In the genomic region with DNA sequence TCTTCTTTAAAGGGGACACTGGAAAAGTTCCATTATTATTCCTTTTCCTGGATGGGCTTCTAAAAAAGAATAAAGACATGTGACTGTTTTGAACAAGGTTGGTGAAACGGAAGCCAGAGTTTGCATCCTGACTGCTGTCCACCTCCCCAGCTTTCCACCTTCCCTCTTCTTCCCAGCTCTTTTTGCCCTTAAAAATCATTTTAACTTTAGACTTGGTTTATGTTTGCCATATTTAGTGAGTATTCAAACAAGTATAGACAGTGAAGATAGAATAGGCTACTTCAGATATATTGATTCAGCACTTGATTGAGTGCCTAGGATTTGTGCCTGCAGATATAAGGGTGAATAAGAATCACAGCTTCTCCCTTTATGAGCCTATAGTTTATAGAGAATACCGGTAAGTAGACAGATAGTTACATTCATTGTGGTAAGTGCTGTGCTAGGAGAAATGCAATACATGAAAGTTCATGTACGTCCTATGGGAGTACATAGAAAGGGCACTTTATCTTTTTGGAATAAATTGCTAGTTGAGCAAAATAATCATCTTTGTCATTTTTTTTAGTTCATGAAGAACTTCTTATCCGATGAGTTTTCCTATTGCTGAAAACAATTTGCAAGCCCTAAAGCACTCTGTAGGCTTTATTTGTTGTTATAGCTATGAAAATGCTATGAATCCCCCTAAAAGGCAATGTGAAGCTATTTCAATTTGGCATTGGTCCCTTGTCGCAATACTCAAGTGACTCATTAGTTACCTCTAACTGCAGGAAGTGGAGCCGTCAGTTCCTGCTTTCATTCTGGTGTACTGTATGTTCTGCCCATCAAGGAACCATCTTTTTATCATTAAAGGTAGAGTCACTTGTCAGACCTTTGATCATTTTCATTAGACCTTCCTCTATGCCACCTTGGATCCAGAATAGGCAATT, we compare ENCODE assay signal across 9 cellular contexts. TPM values are rescaled to one million over a fixed set of nuclear protein-coding genes. Genes with fewer than 3 reads are reported as not detected.
DNase-seq lines count a peak whose midpoint lies in the region; ATAC-seq and TF ChIP-seq lines count a peak whose summit lies in the region.
"Had no signal": no experiment of that assay in that cellular context is flagged by ENCODE, and none has a peak within 500 bp of the region (broad histone marks: within the 10 kb centered on the region; RNA-seq: fewer than 3 reads in every experiment).

No MANE protein-coding gene starts in this region.

- no peaks in the 10 kb centered on the region for H3K9me3 Mint-ChIP-seq in endothelial cell (ENCODE audit: unreplicated experiment)

- peak; percentile 81 for DNase-seq in COLO829 (ENCODE audit: low spot score)
- DNase-seq in HCEC 1CT, result peak; percentile 73
- DNase-seq in SW480 (ENCODE audit: low spot score), result peak; percentile 12
- peak; percentile 38 for DNase-seq in fibroblast of the aortic adventitia (ENCODE audit: low read depth)
- no peak for DNase-seq in endothelial cell (ENCODE audit: low spot score)
- no peak for DNase-seq in NCI-H82 (lab: John Stamatoyannopoulos, UW)
- no peak for DNase-seq in stimulated activated CD4-positive, alpha-beta T cell treated with anti-CD3 and anti-CD28 coated beads, Interleukin-12 subunit alpha, Interleukin-12 subunit beta, amount 100 ng/mL, for 4 hours
- DNase-seq: uterus had no signal

- H3K27me3 Mint-ChIP-seq in endothelial cell (ENCODE audit: unreplicated experiment), result no peaks in the 10 kb centered on the region

- no peak overlapping the region for H3K27ac Mint-ChIP-seq in endothelial cell (ENCODE audit: unreplicated experiment)

- H3K36me3 Mint-ChIP-seq in endothelial cell (ENCODE audit: low read depth, unreplicated experiment), result no peaks in the 10 kb centered on the region

- H3K4me1 Mint-ChIP-seq in endothelial cell (ENCODE audit: unreplicated experiment), result peaks cover 2% of the 10 kb centered on the region

- ATAC-seq in HG02970 (IDR thresholded peaks at IDR 0.05; ENCODE audit: low FRiP score, unreplicated experiment), result no peak

- H3K4me3 Mint-ChIP-seq in endothelial cell (ENCODE audit: unreplicated experiment), result no peak overlapping the region

- no peak for TF ChIP-seq CTCF in fibroblast of the aortic adventitia (IDR thresholded peaks at IDR 0.05; ENCODE audit: insufficient read depth, low read length)
- TF ChIP-seq CTCF in endothelial cell (IDR thresholded peaks at IDR 0.05; ENCODE audit: unreplicated experiment), result no peak

- H3K4me3 ChIP-seq in fibroblast of the aortic adventitia (ENCODE audit: low read depth, low read length), result no peak overlapping the region
- H3K4me3 ChIP-seq: uterus had no signal

RNA-seq across cellular contexts. Expression of gene STRIP2, which starts 57.2 kb away (rescaled TPM):
- total RNA-seq in fibroblast of the aortic adventitia (ENCODE audit: low replicate concordance) (2.5 and 6.9 TPM in 2 replicates), endothelial cell (ENCODE audit: unreplicated experiment) (9.1 TPM)

Comparison
In these comparisons a context has a peak if more than half of its experiments do, and no peak if none do; other contexts are left out.
1. DNase-seq: peak in COLO829 (single experiment), HCEC 1CT (single experiment), SW480 (single experiment) and fibroblast of the aortic adventitia (single experiment); none in endothelial cell (single experiment), NCI-H82 (single experiment) and stimulated activated CD4-positive, alpha-beta T cell treated with anti-CD3 and anti-CD28 coated beads, Interleukin-12 subunit alpha, Interleukin-12 subunit beta, amount 100 ng/mL, for 4 hours (single experiment).